31 cellular contexts compared by ENCODE assay signal in the genomic region with DNA sequence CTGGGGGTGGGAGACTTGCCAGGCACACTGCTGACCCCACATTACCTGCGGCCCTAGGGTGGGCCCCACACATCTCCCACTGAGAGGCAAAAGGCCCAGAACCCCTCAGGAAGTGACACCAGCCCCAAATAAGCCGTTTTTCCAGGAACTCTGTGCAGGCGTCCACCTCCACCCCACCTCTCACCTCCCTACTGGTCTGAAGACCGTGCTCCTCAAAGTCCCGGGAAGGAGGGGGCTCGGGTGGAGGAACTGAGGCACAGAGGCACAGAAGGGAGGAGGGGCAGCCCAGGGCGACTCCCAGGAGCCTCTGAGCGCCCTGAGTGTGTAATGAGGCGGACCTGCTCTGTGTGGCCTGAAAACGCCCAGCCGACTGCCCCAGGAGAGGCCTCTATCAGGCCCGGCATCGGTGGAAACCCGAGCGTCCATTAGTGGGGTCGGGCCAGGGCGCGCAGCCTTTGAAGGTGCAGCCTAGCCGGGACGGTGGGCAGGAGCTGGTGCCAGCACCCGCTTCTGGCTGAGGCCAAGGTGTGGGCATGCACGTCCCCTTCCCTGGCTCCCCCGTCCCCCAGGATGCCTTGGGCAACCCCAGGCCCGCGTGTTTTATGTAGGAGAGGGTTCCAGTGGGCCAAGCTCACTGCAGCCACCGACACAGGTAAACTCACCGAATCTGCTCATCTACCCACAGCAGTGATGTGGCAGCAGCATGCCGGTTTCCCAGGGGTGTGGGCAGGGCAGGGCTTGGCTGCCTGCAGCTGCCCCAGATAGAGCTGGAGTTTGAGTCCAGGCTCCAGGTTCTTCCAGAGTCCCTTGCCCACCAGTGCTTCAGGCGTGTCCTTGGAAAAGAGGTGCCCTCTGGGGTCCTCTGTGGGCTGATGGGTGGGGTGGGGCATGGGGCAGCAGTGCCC. TPM values are rescaled to one million over a fixed set of nuclear protein-coding genes. Genes with fewer than 3 reads are reported as not detected.
"Had no signal": no experiment of that assay in that cellular context is flagged by ENCODE, and none has a peak within 500 bp of the region (broad histone marks: within the 10 kb centered on the region; RNA-seq: fewer than 3 reads in every experiment).

No MANE protein-coding gene starts in this region.

- H3K27ac Mint-ChIP-seq: activated CD4-positive, alpha-beta T cell treated with anti-CD3 and anti-CD28 coated beads, Interleukin-2, amount 10 ng/mL, durations not matched to agents 24 days and 14 days; activated CD8-positive, alpha-beta memory T cell treated with anti-CD3 and anti-CD28 coated beads, Interleukin-2, amount 10 ng/mL, durations not matched to agents 7 days and 5 days; activated naive CD4-positive, alpha-beta T cell treated with anti-CD3 and anti-CD28 coated beads, Interleukin-2, amount 50 U/mL, for 24 hours; activated T-helper 1 cell treated with anti-CD3 and anti-CD28 coated beads, Interleukin-12 subunit alpha, Interleukin-12 subunit beta, Interleukin-2, Interleukin-4 antibody, amounts not matched to agents 30 ng/mL and 10 ng/mL and 1 ng/mL, durations not matched to agents 14 hours and 24 hours and 36 hours had no signal

- H3K36me3 Mint-ChIP-seq: activated CD8-positive, alpha-beta memory T cell treated with anti-CD3 and anti-CD28 coated beads, Interleukin-2, amount 10 ng/mL, durations not matched to agents 7 days and 5 days; WTC11 had no signal

- ATAC-seq: activated CD8-positive, alpha-beta memory T cell treated with anti-CD3 and anti-CD28 coated beads, Interleukin-2, amount 10 ng/mL, durations not matched to agents 7 days and 5 days; T-helper 17 cell; WTC11 had no signal

- FAIRE-seq: bronchial epithelial cell, RCC 7860 had no signal

- H3K27me3 Mint-ChIP-seq: activated CD4-positive, alpha-beta T cell treated with anti-CD3 and anti-CD28 coated beads, Interleukin-2, amount 10 ng/mL, durations not matched to agents 24 days and 14 days; activated CD8-positive, alpha-beta memory T cell treated with anti-CD3 and anti-CD28 coated beads, Interleukin-2, amount 10 ng/mL, durations not matched to agents 7 days and 5 days; activated naive CD4-positive, alpha-beta T cell treated with anti-CD3 and anti-CD28 coated beads, Interleukin-2, amount 50 U/mL, for 24 hours; activated T-cell treated with anti-CD3 and anti-CD28 coated beads, Interleukin-2, amount 50 U/mL, for 24 hours; central memory CD8-positive, alpha-beta T cell; T-helper 17 cell had no signal

- DNase-seq: activated CD4-positive, alpha-beta T cell treated with anti-CD3 and anti-CD28 coated beads, Interleukin-2, amount 10 ng/mL, durations not matched to agents 24 days and 14 days; activated CD4-positive, alpha-beta T cell treated with anti-CD3 and anti-CD28 coated beads, Interleukin-2, amount 50 U/mL, for 48 hours; activated CD4-positive, CD25-positive, alpha-beta regulatory T cell treated with anti-CD3 and anti-CD28 coated beads, Interleukin-2, amount 50 U/mL, for 72 hours; activated CD8-positive, alpha-beta memory T cell treated with anti-CD3 and anti-CD28 coated beads, Interleukin-2, amount 10 ng/mL, durations not matched to agents 7 days and 5 days; activated effector memory CD4-positive, alpha-beta T cell treated with Interleukin-2 at 50 U/mL for 16 hours; activated naive CD4-positive, alpha-beta T cell; activated T-cell treated with anti-CD3 and anti-CD28 coated beads, Interleukin-2, amount 50 U/mL, for 24 hours; aorta; Karpas-422; MM.1S; NCI-H1105; NCI-H1436 treated with DMSO at 0.1 percent for 48 hours; NCI-H1930; NCI-H2107; NCI-H2171 treated with DMSO at 0.1 percent for 48 hours; NCI-H226; NCI-H526; NCI-H774; NK-92 treated with Interleukin-12 subunit alpha and Interleukin-12 subunit beta, amount 100 ng/mL, for 24 hours; SHP77; SW 1271; T-helper 17 cell; T-helper 9 cell had no signal

- H3K4me1 Mint-ChIP-seq: activated CD4-positive, alpha-beta T cell treated with anti-CD3 and anti-CD28 coated beads, Interleukin-2, amount 10 ng/mL, durations not matched to agents 24 days and 14 days; activated CD8-positive, alpha-beta memory T cell treated with anti-CD3 and anti-CD28 coated beads, Interleukin-2, amount 10 ng/mL, durations not matched to agents 7 days and 5 days; activated naive CD4-positive, alpha-beta T cell treated with anti-CD3 and anti-CD28 coated beads, Interleukin-2, amount 50 U/mL, for 24 hours had no signal

- H3K9me3 Mint-ChIP-seq: activated CD4-positive, alpha-beta T cell treated with anti-CD3 and anti-CD28 coated beads, Interleukin-2, amount 10 ng/mL, durations not matched to agents 24 days and 14 days; activated naive CD4-positive, alpha-beta T cell treated with anti-CD3 and anti-CD28 coated beads, Interleukin-2, amount 50 U/mL, for 24 hours; activated T-cell treated with anti-CD3 and anti-CD28 coated beads, Interleukin-2, amount 50 U/mL, for 24 hours; activated T-helper 1 cell treated with anti-CD3 and anti-CD28 coated beads, Interleukin-12 subunit alpha, Interleukin-12 subunit beta, Interleukin-2, Interleukin-4 antibody, amounts not matched to agents 30 ng/mL and 10 ng/mL and 1 ng/mL, durations not matched to agents 14 hours and 24 hours and 36 hours; central memory CD8-positive, alpha-beta T cell; WTC11 had no signal

- H3K4me3 Mint-ChIP-seq: activated CD4-positive, alpha-beta T cell treated with anti-CD3 and anti-CD28 coated beads, Interleukin-2, amount 10 ng/mL, durations not matched to agents 24 days and 14 days; activated CD8-positive, alpha-beta memory T cell treated with anti-CD3 and anti-CD28 coated beads, Interleukin-2, amount 10 ng/mL, durations not matched to agents 7 days and 5 days; activated naive CD4-positive, alpha-beta T cell treated with anti-CD3 and anti-CD28 coated beads, Interleukin-2, amount 50 U/mL, for 24 hours; activated T-cell treated with anti-CD3 and anti-CD28 coated beads, Interleukin-2, amount 50 U/mL, for 24 hours; activated T-helper 1 cell treated with anti-CD3 and anti-CD28 coated beads, Interleukin-12 subunit alpha, Interleukin-12 subunit beta, Interleukin-2, Interleukin-4 antibody, amounts not matched to agents 30 ng/mL and 10 ng/mL and 1 ng/mL, durations not matched to agents 14 hours and 24 hours and 36 hours; central memory CD8-positive, alpha-beta T cell; T-helper 17 cell; WTC11 had no signal

RNA-seq across cellular contexts. Expression of a gene that starts 55.8 kb away (rescaled TPM):
- total RNA-seq: activated CD4-positive, alpha-beta T cell treated with anti-CD3 and anti-CD28 coated beads, Interleukin-2, amount 10 ng/mL, durations not matched to agents 24 days and 14 days; activated CD8-positive, alpha-beta memory T cell treated with anti-CD3 and anti-CD28 coated beads, Interleukin-2, amount 10 ng/mL, durations not matched to agents 7 days and 5 days; activated T-helper 1 cell treated with anti-CD3 and anti-CD28 coated beads, Interleukin-12 subunit alpha, Interleukin-12 subunit beta, Interleukin-2, Interleukin-4 antibody, amounts not matched to agents 30 ng/mL and 10 ng/mL and 1 ng/mL, durations not matched to agents 14 hours and 24 hours and 36 hours; aorta; bronchial epithelial cell; NCI-H460; SK-MEL-5; T-helper 17 cell; WTC11 had no signal
- polyA plus RNA-seq: aorta had no signal
